ENCODE assay signal across 8 cellular contexts in the genomic region with DNA sequence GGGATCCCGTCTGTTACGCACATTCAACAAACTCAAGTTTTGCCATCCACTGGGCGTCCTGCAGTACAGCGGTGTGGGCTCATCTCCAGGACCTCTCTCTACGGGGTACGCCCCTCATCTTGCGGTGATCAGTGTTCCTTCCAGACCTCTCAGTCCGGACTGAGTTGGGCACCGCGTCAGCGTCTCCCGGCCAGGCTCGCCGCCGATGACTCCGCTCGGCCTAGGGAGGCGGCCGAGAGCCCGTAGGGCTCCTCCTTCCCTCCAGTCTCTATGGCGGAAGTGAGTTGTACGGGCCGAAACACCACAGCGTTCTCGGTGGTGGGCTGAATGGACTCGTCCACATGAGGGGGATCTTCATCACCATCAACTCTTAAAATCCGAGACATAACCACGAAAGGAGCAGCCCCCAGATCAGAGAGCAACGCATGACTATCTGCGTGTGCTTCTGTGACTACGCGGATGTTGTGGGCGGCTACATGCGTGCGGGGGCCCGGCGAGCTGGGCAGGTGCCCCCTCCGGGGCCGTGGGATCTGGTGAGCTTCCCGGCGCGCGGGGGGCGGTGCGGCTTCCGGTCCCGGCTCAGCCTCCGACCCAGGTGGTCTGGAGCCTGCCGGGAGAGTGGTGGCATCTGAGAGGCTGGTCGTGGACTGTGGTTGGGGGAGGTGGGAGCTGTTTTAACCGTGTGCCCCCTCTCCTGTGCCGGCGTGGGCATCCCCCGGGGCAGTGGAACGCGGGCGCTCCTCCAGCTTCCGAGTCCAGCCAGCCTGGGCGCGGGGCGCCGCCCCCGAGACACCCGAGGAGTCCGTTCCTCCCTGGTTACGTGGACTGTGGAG. TPM values are rescaled to one million over a fixed set of nuclear protein-coding genes. Genes with fewer than 3 reads are reported as not detected.
DNase-seq lines count a peak whose midpoint lies in the region; ATAC-seq and TF ChIP-seq lines count a peak whose summit lies in the region.

A gene with protein sequence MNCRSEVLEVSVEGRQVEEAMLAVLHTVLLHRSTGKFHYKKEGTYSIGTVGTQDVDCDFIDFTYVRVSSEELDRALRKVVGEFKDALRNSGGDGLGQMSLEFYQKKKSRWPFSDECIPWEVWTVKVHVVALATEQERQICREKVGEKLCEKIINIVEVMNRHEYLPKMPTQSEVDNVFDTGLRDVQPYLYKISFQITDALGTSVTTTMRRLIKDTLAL (plus strand): TSS at position 569 of the 833 bp plus-strand sequence. CDS start 3,673 bp downstream, outside the sequence.

- peaks cover 49% of the 10 kb centered on the region for H3K4me1 Mint-ChIP-seq in CD14-positive monocyte
- H3K4me1 Mint-ChIP-seq in activated CD4-positive, alpha-beta T cell treated with anti-CD3 and anti-CD28 coated beads, Interleukin-2, amount 10 ng/mL, durations not matched to agents 7 days and 5 days = peaks cover 55% of the 10 kb centered on the region

- ATAC-seq in GM19328 (IDR thresholded peaks at IDR 0.05; ENCODE audit: unreplicated experiment) (peak; percentile 96), HG03520 (IDR thresholded peaks at IDR 0.05; ENCODE audit: unreplicated experiment) (peak; percentile 93)

- peak; percentile 91 for DNase-seq in CD14-positive monocyte (ENCODE audit: low spot score)
- DNase-seq in NCI-H526 treated with DMSO at 0.1 percent for 48 hours (lab: John Stamatoyannopoulos, UW) = peak; percentile 91
- peak; percentile 90 for DNase-seq in activated CD4-positive, alpha-beta T cell treated with anti-CD3 and anti-CD28 coated beads, Interleukin-2, amount 10 ng/mL, durations not matched to agents 7 days and 5 days
- peak; percentile 96 for DNase-seq in dedifferentiated amniotic fluid mesenchymal stem cell (ENCODE audit: extremely low spot score)
- DNase-seq in left kidney (ENCODE audit: low read depth, low spot score) = peak; percentile 98
- DNase-seq in stimulated activated CD4-positive, alpha-beta T cell treated with anti-CD3 and anti-CD28 coated beads, Interleukin-2, amount 100 ng/mL, for 4 hours (ENCODE audit: low read depth) = peak; percentile 83

- intact Hi-C loops in CD14-positive monocyte (cut with micrococcal nuclease) = loop anchor here (1.0 to 5.0 kb wide), 5 partner anchors 14 to 45 kb away; a partner anchor contains a TSS

- CTCF ChIA-PET in activated CD4-positive, alpha-beta T cell treated with anti-CD3 and anti-CD28 coated beads, Interleukin-2, amount 10 ng/mL, durations not matched to agents 7 days and 5 days (lab: Charles Lee) = interaction anchor here (0.6 to 10.5 kb wide), 21 partner anchors 9 to 1310 kb away, joined by 3 to 206 read pairs (median 4); a partner anchor contains a TSS

- H3K4me3 Mint-ChIP-seq in CD14-positive monocyte = peak within 1 kb of the TSS; percentile 95 to 96
- H3K4me3 Mint-ChIP-seq in activated CD4-positive, alpha-beta T cell treated with anti-CD3 and anti-CD28 coated beads, Interleukin-2, amount 10 ng/mL, durations not matched to agents 7 days and 5 days = peak within 1 kb of the TSS; percentile 94

- peaks cover 26 to 27% of the 10 kb centered on the region in 2 donors for H3K36me3 Mint-ChIP-seq in CD14-positive monocyte
- H3K36me3 Mint-ChIP-seq in activated CD4-positive, alpha-beta T cell treated with anti-CD3 and anti-CD28 coated beads, Interleukin-2, amount 10 ng/mL, durations not matched to agents 7 days and 5 days (ENCODE audit: low read depth) = peaks cover 15% of the 10 kb centered on the region

- H3K27me3 Mint-ChIP-seq in CD14-positive monocyte (ENCODE audit: low read depth in 3 of 3) = peaks cover 2 to 19% (median 19%) of the 10 kb centered on the region in 3 donors
- peaks cover 7% of the 10 kb centered on the region for H3K27me3 Mint-ChIP-seq in activated CD4-positive, alpha-beta T cell treated with anti-CD3 and anti-CD28 coated beads, Interleukin-2, amount 10 ng/mL, durations not matched to agents 7 days and 5 days

- peaks cover 0 to 2% (median 0%) of the 10 kb centered on the region in 7 donors for H3K9me3 Mint-ChIP-seq in CD14-positive monocyte
- no peaks in the 10 kb centered on the region for H3K9me3 Mint-ChIP-seq in activated CD4-positive, alpha-beta T cell treated with anti-CD3 and anti-CD28 coated beads, Interleukin-2, amount 10 ng/mL, durations not matched to agents 7 days and 5 days

- H3K27ac Mint-ChIP-seq in CD14-positive monocyte = peak within 1 kb of the TSS; percentile 92 to 100 (median 99)
- H3K27ac Mint-ChIP-seq in activated CD4-positive, alpha-beta T cell treated with anti-CD3 and anti-CD28 coated beads, Interleukin-2, amount 10 ng/mL, durations not matched to agents 7 days and 5 days = peak within 1 kb of the TSS; percentile 100

- POLR2A ChIA-PET in activated CD4-positive, alpha-beta T cell treated with anti-CD3 and anti-CD28 coated beads, Interleukin-2, amount 10 ng/mL, durations not matched to agents 7 days and 5 days (lab: Charles Lee) = interaction anchor here (0.6 to 1.1 kb wide), 2 partner anchors 18 to 31 kb away, joined by 3 read pairs; a partner anchor contains a TSS

- TF ChIP-seq CTCF in CD14-positive monocyte (IDR thresholded peaks at IDR 0.05) = peak; percentile 65

RNA-seq across cellular contexts. Expression of the gene that starts here (rescaled TPM):
- polyA plus RNA-seq in CD14-positive monocyte = 10 to 100 TPM; 20.5 to 26.4 TPM
- total RNA-seq in activated CD4-positive, alpha-beta T cell treated with anti-CD3 and anti-CD28 coated beads, Interleukin-2, amount 10 ng/mL, durations not matched to agents 7 days and 5 days = 10 to 100 TPM; 28.3 to 30.4 TPM

Comparison
In these comparisons a context has a peak if more than half of its experiments do, and no peak if none do; other contexts are left out.
1. Peak in every context shown above with its lines: DNase-seq and ATAC-seq.